Comparison of ENCODE assay signal across 8 cellular contexts in the genomic region with DNA sequence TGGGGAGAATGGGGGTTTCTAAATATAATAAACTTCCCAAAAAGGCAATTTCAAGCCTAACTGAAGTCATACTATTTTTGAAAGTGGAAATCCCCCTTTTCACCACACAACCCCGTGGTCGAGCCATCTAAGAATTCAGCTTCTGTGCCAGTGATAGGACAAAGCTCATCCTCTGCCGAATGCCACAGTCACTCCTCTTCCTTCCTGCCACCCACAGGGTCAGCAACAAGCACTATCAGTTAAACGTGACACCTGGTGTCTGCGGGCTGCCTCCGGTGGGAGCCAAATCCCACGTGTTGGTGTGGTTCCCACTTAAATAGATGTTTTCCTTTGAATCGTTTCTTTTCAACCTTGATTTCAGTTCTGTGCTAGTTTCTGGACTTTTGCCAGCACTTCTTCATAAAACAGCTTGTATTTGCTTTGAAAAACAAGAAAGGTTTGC.
DNase-seq lines count a peak whose midpoint lies in the region; ATAC-seq and TF ChIP-seq lines count a peak whose summit lies in the region.

No MANE protein-coding gene starts in this region.

- DNase-seq in NOMO-1 (lab: John Stamatoyannopoulos, UW; ENCODE audit: unreplicated experiment in 2 of 2) (peak; percentile 39 to 42), natural killer cell (peak; percentile 75), omental fat pad (ENCODE audit: low spot score) (no peak), neuronal stem cell (ENCODE audit: low spot score) (no peak), posterior vena cava (ENCODE audit: low spot score) (no peak)
- peak; percentile 79 to 83 for DNase-seq in activated T-cell treated with anti-CD3 and anti-CD28 coated beads, Interleukin-2, amount 50 U/mL, for 72 hours

- H3K27me3 ChIP-seq in neuronal stem cell (ENCODE audit: control insufficient read depth in 3 of 3, insufficient read depth in 3 of 3, low read depth in 1 of 3, low read length in 3 of 3): peaks cover 0 to 14% (median 0%) of the 10 kb centered on the region in 3 experiments

- no peak overlapping the region for H4K8ac ChIP-seq in neuronal stem cell (ENCODE audit: low read depth, low read length)

- H2BK120ac ChIP-seq in neuronal stem cell (ENCODE audit: low read depth, low read length): no peak overlapping the region

- no peak overlapping the region for H2BK15ac ChIP-seq in neuronal stem cell (ENCODE audit: low read length)

- H3K4me3 Mint-ChIP-seq in activated T-cell treated with anti-CD3 and anti-CD28 coated beads, Interleukin-2, amount 50 U/mL, for 72 hours: peak overlapping the region; percentile 76 to 82
- peak overlapping the region; percentile 78 for H3K4me3 Mint-ChIP-seq in natural killer cell

- H3K4me1 Mint-ChIP-seq in activated T-cell treated with anti-CD3 and anti-CD28 coated beads, Interleukin-2, amount 50 U/mL, for 72 hours (ENCODE audit: low read depth): peaks cover 78% of the 10 kb centered on the region
- peaks cover 28 to 32% of the 10 kb centered on the region in 2 donors for H3K4me1 Mint-ChIP-seq in natural killer cell

- no peak overlapping the region for H4K91ac ChIP-seq in neuronal stem cell (ENCODE audit: low read depth, low read length, poor library complexity)

- no peaks in the 10 kb centered on the region for H3K9me3 Mint-ChIP-seq in activated T-cell treated with anti-CD3 and anti-CD28 coated beads, Interleukin-2, amount 50 U/mL, for 72 hours
- H3K9me3 Mint-ChIP-seq in natural killer cell: no peaks in the 10 kb centered on the region

- no peak overlapping the region for H3K4me3 ChIP-seq in neuronal stem cell (ENCODE audit: low read length in 2 of 2)

- no peak overlapping the region for H2AK5ac ChIP-seq in neuronal stem cell (ENCODE audit: low read depth, low read length)

- no peak overlapping the region for H3K14ac ChIP-seq in neuronal stem cell (ENCODE audit: low read length)

- no peak overlapping the region for H3K18ac ChIP-seq in neuronal stem cell (ENCODE audit: low read length)

- peak overlapping the region; percentile 77 for H3K27ac Mint-ChIP-seq in activated T-cell treated with anti-CD3 and anti-CD28 coated beads, Interleukin-2, amount 50 U/mL, for 72 hours
- H3K27ac Mint-ChIP-seq in natural killer cell: peak overlapping the region; percentile 67 to 90

- H2BK5ac ChIP-seq in neuronal stem cell (ENCODE audit: low read length): no peak overlapping the region

- ATAC-seq in GM18517 (IDR thresholded peaks at IDR 0.05; ENCODE audit: unreplicated experiment): peak; percentile 86
- ATAC-seq in HG02678 (IDR thresholded peaks at IDR 0.05; ENCODE audit: unreplicated experiment): peak; percentile 88
- ATAC-seq in activated T-cell treated with anti-CD3 and anti-CD28 coated beads, Interleukin-2, amount 50 U/mL, for 72 hours (replicated peaks in 1 of 2): peak; percentile 99
- peak; percentile 98 to 100 (median 99) for ATAC-seq in natural killer cell
- ATAC-seq in omental fat pad (ENCODE audit: low FRiP score): no peak

- no peak overlapping the region for H2AFZ ChIP-seq in neuronal stem cell (ENCODE audit: low read length)

- no peak overlapping the region for H3K4me2 ChIP-seq in neuronal stem cell (ENCODE audit: insufficient read depth, low read length, poor library complexity, severe bottlenecking)

- H3K79me1 ChIP-seq in neuronal stem cell (ENCODE audit: low read depth, low read length): no peaks in the 10 kb centered on the region

- H3K36me3 ChIP-seq in neuronal stem cell (replicated peaks in 1 of 2; ENCODE audit: control insufficient read depth in 2 of 2, insufficient read depth in 2 of 2, low read length in 2 of 2): no peaks in the 10 kb centered on the region

- intact Hi-C loops in natural killer cell (cut with micrococcal nuclease) (loop anchor here (1.0 to 5.0 kb wide), 5 partner anchors 48 to 213 kb away; no protein-coding TSS in a partner anchor), posterior vena cava (cut with DNase I) (no loop called here)

- TF ChIP-seq CTCF in natural killer cell (IDR thresholded peaks at IDR 0.05) (no peak), omental fat pad (IDR thresholded peaks at IDR 0.05) (no peak)

- H3K4ac ChIP-seq in neuronal stem cell (ENCODE audit: low read length): no peak overlapping the region

- no peaks in the 10 kb centered on the region for H3K27me3 Mint-ChIP-seq in activated T-cell treated with anti-CD3 and anti-CD28 coated beads, Interleukin-2, amount 50 U/mL, for 72 hours (ENCODE audit: low read depth)
- H3K27me3 Mint-ChIP-seq in natural killer cell (ENCODE audit: low read depth in 2 of 2): peaks cover 0 to 3% of the 10 kb centered on the region in 2 donors

- no peaks in the 10 kb centered on the region for H3K36me3 Mint-ChIP-seq in activated T-cell treated with anti-CD3 and anti-CD28 coated beads, Interleukin-2, amount 50 U/mL, for 72 hours (ENCODE audit: insufficient read depth in 2 of 2)
- no peaks in the 10 kb centered on the region for H3K36me3 Mint-ChIP-seq in natural killer cell

- H3K9ac ChIP-seq in neuronal stem cell (ENCODE audit: low read depth, low read length, poor library complexity): no peak overlapping the region

- WGBS in neuronal stem cell (ENCODE audit: extremely low coverage in 2 of 2, insufficient read length in 2 of 2, insufficient replicate concordance in 1 of 2), 2 donors: no CpG with 5 or more reads among the region's 8 CpGs

- peaks cover 0 to 8% of the 10 kb centered on the region in 2 donors for H3K4me1 ChIP-seq in neuronal stem cell (ENCODE audit: control insufficient read depth in 2 of 2, insufficient read depth in 1 of 2, low read depth in 1 of 2, low read length in 2 of 2)

- H3K9me3 ChIP-seq in neuronal stem cell (replicated peaks in 1 of 2; ENCODE audit: control insufficient read depth in 2 of 2, insufficient read depth in 1 of 2, low read depth in 1 of 2, low read length in 2 of 2): no peaks in the 10 kb centered on the region

- H3K27ac ChIP-seq in neuronal stem cell (replicated peaks; ENCODE audit: low read length): no peak overlapping the region

- no peak overlapping the region for H3K23ac ChIP-seq in neuronal stem cell (ENCODE audit: low read depth, low read length, poor library complexity)

- H2BK12ac ChIP-seq in neuronal stem cell (ENCODE audit: low read length): no peak overlapping the region

Comparison
In these comparisons a context has a peak if more than half of its experiments do, and no peak if none do; other contexts are left out.
1. DNase-seq: peak in NOMO-1 (2 of 2), activated T-cell treated with anti-CD3 and anti-CD28 coated beads, Interleukin-2, amount 50 U/mL, for 72 hours (2 of 2) and natural killer cell (single experiment); none in omental fat pad (single experiment), neuronal stem cell (single experiment) and posterior vena cava (single experiment).